In the genomic region with DNA sequence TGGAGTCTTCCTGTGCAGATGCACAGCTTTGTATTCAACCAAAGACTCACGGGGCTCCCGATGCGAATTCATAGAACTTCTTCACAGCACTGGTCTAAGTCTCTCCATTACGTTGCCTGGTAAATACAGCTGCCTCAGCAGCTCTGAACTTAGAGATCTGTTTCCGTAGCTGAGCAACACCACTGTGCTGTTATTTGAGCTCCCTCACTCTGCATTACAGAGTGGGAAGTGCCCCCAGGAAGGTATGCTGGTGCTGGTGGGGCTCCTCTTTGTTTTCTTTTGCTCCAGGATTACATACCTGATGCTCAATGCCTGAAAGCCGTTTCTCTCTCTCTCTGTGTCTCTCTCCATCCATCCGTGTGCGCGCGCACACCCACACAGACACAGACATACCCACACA, we compare ENCODE assay signal across 1 cellular context.
TF ChIP-seq lines count a peak whose summit lies in the region.

No MANE protein-coding gene starts in this region.

TF ChIP-seq in SK-N-SH treated with all-trans-retinoic acid at 6 μM for 48 hours, 23 proteins besides CTCF, POLR2A, EP300 and RAD21 (continued from another document):
- TF ChIP-seq, protein P1, sequence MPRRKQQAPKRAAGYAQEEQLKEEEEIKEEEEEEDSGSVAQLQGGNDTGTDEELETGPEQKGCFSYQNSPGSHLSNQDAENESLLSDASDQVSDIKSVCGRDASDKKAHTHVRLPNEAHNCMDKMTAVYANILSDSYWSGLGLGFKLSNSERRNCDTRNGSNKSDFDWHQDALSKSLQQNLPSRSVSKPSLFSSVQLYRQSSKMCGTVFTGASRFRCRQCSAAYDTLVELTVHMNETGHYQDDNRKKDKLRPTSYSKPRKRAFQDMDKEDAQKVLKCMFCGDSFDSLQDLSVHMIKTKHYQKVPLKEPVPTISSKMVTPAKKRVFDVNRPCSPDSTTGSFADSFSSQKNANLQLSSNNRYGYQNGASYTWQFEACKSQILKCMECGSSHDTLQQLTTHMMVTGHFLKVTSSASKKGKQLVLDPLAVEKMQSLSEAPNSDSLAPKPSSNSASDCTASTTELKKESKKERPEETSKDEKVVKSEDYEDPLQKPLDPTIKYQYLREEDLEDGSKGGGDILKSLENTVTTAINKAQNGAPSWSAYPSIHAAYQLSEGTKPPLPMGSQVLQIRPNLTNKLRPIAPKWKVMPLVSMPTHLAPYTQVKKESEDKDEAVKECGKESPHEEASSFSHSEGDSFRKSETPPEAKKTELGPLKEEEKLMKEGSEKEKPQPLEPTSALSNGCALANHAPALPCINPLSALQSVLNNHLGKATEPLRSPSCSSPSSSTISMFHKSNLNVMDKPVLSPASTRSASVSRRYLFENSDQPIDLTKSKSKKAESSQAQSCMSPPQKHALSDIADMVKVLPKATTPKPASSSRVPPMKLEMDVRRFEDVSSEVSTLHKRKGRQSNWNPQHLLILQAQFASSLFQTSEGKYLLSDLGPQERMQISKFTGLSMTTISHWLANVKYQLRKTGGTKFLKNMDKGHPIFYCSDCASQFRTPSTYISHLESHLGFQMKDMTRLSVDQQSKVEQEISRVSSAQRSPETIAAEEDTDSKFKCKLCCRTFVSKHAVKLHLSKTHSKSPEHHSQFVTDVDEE (CRISPR knock-in tag; IDR thresholded peaks at IDR 0.05), result no peak
- TF ChIP-seq SNAI2 (CRISPR knock-in tag; IDR thresholded peaks at IDR 0.05), result no peak
- TF ChIP-seq ZNF8 (CRISPR knock-in tag; IDR thresholded peaks at IDR 0.05), result no peak
- TF ChIP-seq ZNF70 (CRISPR knock-in tag; IDR thresholded peaks at IDR 0.05), result no peak
- TF ChIP-seq BACH2 (CRISPR knock-in tag; IDR thresholded peaks at IDR 0.05; ENCODE audit: borderline replicate concordance), result no peak
- TF ChIP-seq, protein P2, sequence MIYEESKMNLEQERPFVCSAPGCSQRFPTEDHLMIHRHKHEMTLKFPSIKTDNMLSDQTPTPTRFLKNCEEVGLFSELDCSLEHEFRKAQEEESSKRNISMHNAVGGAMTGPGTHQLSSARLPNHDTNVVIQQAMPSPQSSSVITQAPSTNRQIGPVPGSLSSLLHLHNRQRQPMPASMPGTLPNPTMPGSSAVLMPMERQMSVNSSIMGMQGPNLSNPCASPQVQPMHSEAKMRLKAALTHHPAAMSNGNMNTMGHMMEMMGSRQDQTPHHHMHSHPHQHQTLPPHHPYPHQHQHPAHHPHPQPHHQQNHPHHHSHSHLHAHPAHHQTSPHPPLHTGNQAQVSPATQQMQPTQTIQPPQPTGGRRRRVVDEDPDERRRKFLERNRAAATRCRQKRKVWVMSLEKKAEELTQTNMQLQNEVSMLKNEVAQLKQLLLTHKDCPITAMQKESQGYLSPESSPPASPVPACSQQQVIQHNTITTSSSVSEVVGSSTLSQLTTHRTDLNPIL (CRISPR knock-in tag; IDR thresholded peaks at IDR 0.05; ENCODE audit: low read depth), result no peak
TF ChIP-seq in SK-N-SH treated with all-trans-retinoic acid at 6 μM for 48 hours: peak in this region for 0.
